Comparison of ENCODE assay signal across 14 cellular contexts in the genomic region with DNA sequence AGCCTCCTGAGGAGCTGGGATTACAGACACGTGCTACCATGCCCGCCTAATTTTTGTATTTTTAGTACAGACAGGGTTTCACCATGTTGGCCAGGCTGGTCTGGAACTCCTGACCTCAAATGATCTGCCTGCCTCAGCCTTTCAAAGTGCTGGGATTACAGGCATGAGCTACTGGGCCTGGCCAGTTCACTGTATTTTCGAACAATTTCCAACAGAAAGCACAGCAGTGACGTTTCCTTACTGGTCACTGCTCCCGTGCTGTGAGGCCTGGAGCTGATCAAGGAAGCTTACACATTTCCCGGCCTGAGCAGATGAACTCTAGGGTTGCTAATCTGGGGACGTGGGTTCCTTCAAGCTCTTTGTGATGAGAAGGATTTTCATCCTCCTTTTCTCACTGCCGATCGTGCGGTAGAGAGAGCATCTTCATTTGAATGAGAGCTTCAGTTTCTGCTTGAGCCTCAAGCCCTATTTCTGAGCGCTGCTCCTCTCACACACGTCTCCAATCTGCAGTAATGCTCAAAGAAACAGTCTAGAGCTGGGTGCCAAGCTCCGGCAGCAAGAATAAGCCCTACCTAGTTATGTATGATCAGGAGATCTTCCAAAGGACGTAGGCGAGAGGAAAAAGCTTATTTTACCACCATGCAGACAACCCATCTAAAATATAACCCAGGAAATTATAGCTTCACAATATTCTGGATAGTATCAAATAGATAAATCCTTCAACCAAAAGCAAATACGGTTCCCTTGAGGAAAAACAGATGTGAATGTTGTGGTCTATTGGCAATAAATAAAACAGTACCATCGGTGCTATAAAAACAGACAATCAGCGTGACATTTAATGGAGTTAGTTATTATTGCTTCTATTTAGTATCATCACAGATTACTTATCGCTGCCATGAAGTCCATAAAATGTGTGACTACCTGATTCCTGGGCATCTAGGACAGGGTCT. TPM values are rescaled to one million over a fixed set of nuclear protein-coding genes. Genes with fewer than 3 reads are reported as not detected.
A peak's percentile ranks its signal among the peaks of the same experiment; 100 is the strongest.
DNase-seq lines count a peak whose midpoint lies in the region; ATAC-seq and TF ChIP-seq lines count a peak whose summit lies in the region.
"Had no signal": no experiment of that assay in that cellular context is flagged by ENCODE, and none has a peak within 500 bp of the region (broad histone marks: within the 10 kb centered on the region; RNA-seq: fewer than 3 reads in every experiment).

No MANE protein-coding gene starts in this region.

- no peak overlapping the region for H3K9ac ChIP-seq in neuronal stem cell (ENCODE audit: low read depth, low read length, poor library complexity)

- no peaks in the 10 kb centered on the region for H3K4me1 ChIP-seq in RWPE2 (ENCODE audit: insufficient read depth, poor library complexity, severe bottlenecking)
- H3K4me1 ChIP-seq in gastrocnemius medialis: peaks cover 40 to 44% of the 10 kb centered on the region in 2 donors
- H3K4me1 ChIP-seq in neuronal stem cell (ENCODE audit: control insufficient read depth in 2 of 2, insufficient read depth in 1 of 2, low read depth in 1 of 2, low read length in 2 of 2): no peaks in the 10 kb centered on the region

- DNase-seq in RWPE2 (ENCODE audit: low spot score) (peak; percentile 19), dorsolateral prefrontal cortex (peak in 3 of 10 donors; percentile 60 to 71 (median 71)), gastrocnemius medialis (peak in 1 of 2 donors; percentile 64), neuronal stem cell (ENCODE audit: low spot score) (no peak), DMS79 treated with DMSO at 0.1 percent for 48 hours (lab: John Stamatoyannopoulos, UW) (no peak)
- DNase-seq: DND-41, erythroblast, NCI-H1048, NCI-H226 had no signal

- H2BK15ac ChIP-seq in neuronal stem cell (ENCODE audit: low read length): no peak overlapping the region

- H4K8ac ChIP-seq in neuronal stem cell (ENCODE audit: low read depth, low read length): no peak overlapping the region

- H3K27ac ChIP-seq in RWPE2 (ENCODE audit: poor library complexity, severe bottlenecking) (no peak overlapping the region), dorsolateral prefrontal cortex (peak overlapping the region; percentile 46 to 95 (median 82)), gastrocnemius medialis (peak overlapping the region; percentile 63 to 80 (median 70)), neuronal stem cell (replicated peaks; ENCODE audit: low read length) (no peak overlapping the region)

- no peak overlapping the region for H3K14ac ChIP-seq in neuronal stem cell (ENCODE audit: low read length)

- no peak overlapping the region for H3K4me2 ChIP-seq in neuronal stem cell (ENCODE audit: insufficient read depth, low read length, poor library complexity, severe bottlenecking)

- H3K9me3 ChIP-seq in RWPE2 (ENCODE audit: severe bottlenecking) (no peaks in the 10 kb centered on the region), gastrocnemius medialis (no peaks in the 10 kb centered on the region), neuronal stem cell (replicated peaks in 1 of 2; ENCODE audit: control insufficient read depth in 2 of 2, insufficient read depth in 1 of 2, low read depth in 1 of 2, low read length in 2 of 2) (no peaks in the 10 kb centered on the region)

- TF ChIP-seq POLR2A in gastrocnemius medialis (IDR thresholded peaks at IDR 0.05): no peak

- H3K79me1 ChIP-seq in neuronal stem cell (ENCODE audit: low read depth, low read length): no peaks in the 10 kb centered on the region

- H3K27me3 ChIP-seq in RWPE2 (ENCODE audit: insufficient read depth, poor library complexity, severe bottlenecking) (no peaks in the 10 kb centered on the region), dorsolateral prefrontal cortex (no peaks in the 10 kb centered on the region), gastrocnemius medialis (no peaks in the 10 kb centered on the region), neuronal stem cell (ENCODE audit: control insufficient read depth in 3 of 3, insufficient read depth in 3 of 3, low read depth in 1 of 3, low read length in 3 of 3) (no peaks in the 10 kb centered on the region)

- no peak overlapping the region for H2BK5ac ChIP-seq in neuronal stem cell (ENCODE audit: low read length)

- no CpG with 5 or more reads among the region's 19 CpGs for WGBS in neuronal stem cell (ENCODE audit: extremely low coverage in 2 of 2, insufficient read length in 2 of 2, insufficient replicate concordance in 1 of 2), 2 donors

- no peak overlapping the region for H2AFZ ChIP-seq in neuronal stem cell (ENCODE audit: low read length)

- ATAC-seq in RWPE2 (ENCODE audit: low read depth) (no peak), gastrocnemius medialis (no peak), GM18907 (IDR thresholded peaks at IDR 0.05; ENCODE audit: unreplicated experiment) (no peak)
- ATAC-seq: activated naive CD4-positive, alpha-beta T cell treated with anti-CD3 and anti-CD28 coated beads, Interleukin-2, amount 50 U/mL, for 72 hours had no signal

- no peak overlapping the region for H2AK5ac ChIP-seq in neuronal stem cell (ENCODE audit: low read depth, low read length)

- in situ Hi-C loops in gastrocnemius medialis (cut with MboI; ENCODE audit: low sequenced_read_pairs in 4 of 4): no loop called here

- no peak overlapping the region for H2BK120ac ChIP-seq in neuronal stem cell (ENCODE audit: low read depth, low read length)

- intact Hi-C loops in dorsolateral prefrontal cortex (cut with DNase I) (no loop called here), gastrocnemius medialis (cut with DNase I; ENCODE audit: low total_unique reads) (loop anchor here (10.0 kb wide), 1 partner anchor 274 kb away; no protein-coding TSS in a partner anchor)

- no peak overlapping the region for H3K18ac ChIP-seq in neuronal stem cell (ENCODE audit: low read length)

- no peaks in the 10 kb centered on the region for H3K36me3 ChIP-seq in RWPE2 (ENCODE audit: low read depth)
- no peaks in the 10 kb centered on the region for H3K36me3 ChIP-seq in gastrocnemius medialis
- H3K36me3 ChIP-seq in neuronal stem cell (replicated peaks in 1 of 2; ENCODE audit: control insufficient read depth in 2 of 2, insufficient read depth in 2 of 2, low read length in 2 of 2): peaks cover 10 to 39% of the 10 kb centered on the region in 2 donors

- no peak overlapping the region for H3K23ac ChIP-seq in neuronal stem cell (ENCODE audit: low read depth, low read length, poor library complexity)

- no peak for TF ChIP-seq CTCF in RWPE2 (IDR thresholded peaks at IDR 0.05; ENCODE audit: poor library complexity, severe bottlenecking)
- TF ChIP-seq CTCF in dorsolateral prefrontal cortex (IDR thresholded peaks at IDR 0.05 in 54 of 56, conservative IDR thresholded peaks at IDR 0.05 in 2 of 56; ENCODE audit: low read depth in 1 of 56, partially characterized antibody in 56 of 56): no peak
- no peak for TF ChIP-seq CTCF in gastrocnemius medialis (IDR thresholded peaks at IDR 0.05 in 4 of 5, conservative IDR thresholded peaks at IDR 0.05 in 1 of 5)

- no peak overlapping the region for H2BK12ac ChIP-seq in neuronal stem cell (ENCODE audit: low read length)

- H3K4ac ChIP-seq in neuronal stem cell (ENCODE audit: low read length): no peak overlapping the region

- H4K91ac ChIP-seq in neuronal stem cell (ENCODE audit: low read depth, low read length, poor library complexity): no peak overlapping the region

- H3K4me3 ChIP-seq in RWPE2 (ENCODE audit: severe bottlenecking): no peak overlapping the region
- H3K4me3 ChIP-seq in dorsolateral prefrontal cortex: no peak overlapping the region
- no peak overlapping the region for H3K4me3 ChIP-seq in gastrocnemius medialis
- no peak overlapping the region for H3K4me3 ChIP-seq in neuronal stem cell (ENCODE audit: low read length in 2 of 2)

RNA-seq across cellular contexts. Expression of a gene that starts 7.3 kb away (rescaled TPM):
- total RNA-seq in dorsolateral prefrontal cortex (10 to 100 TPM in 6 of 120 experiments, 1 to 10 TPM in 114; 2.5 to 12.3 (median 6.3) TPM), gastrocnemius medialis (10 to 100 TPM in 3 of 4 donors, 1 to 10 TPM in 1; 6.8 to 24.1 (median 12.5) TPM)
- 15.3 TPM for polyA plus RNA-seq in neuronal stem cell (2013, experiment 1 of 2)
- 15.2 TPM for polyA plus RNA-seq in neuronal stem cell (2013, experiment 2 of 2)

RNA-seq across cellular contexts. Expression of a gene that starts 16.3 kb away (rescaled TPM):
- total RNA-seq in dorsolateral prefrontal cortex (10 to 100 TPM in 1 of 120 experiments, 1 to 10 TPM in 119; 2.1 to 10.7 (median 3.4) TPM), gastrocnemius medialis (10 to 100 TPM; 26.8 to 81.4 (median 52.9) TPM)
- polyA plus RNA-seq in neuronal stem cell (2013, experiment 1 of 2): 2.0 TPM
- 2.1 TPM for polyA plus RNA-seq in neuronal stem cell (2013, experiment 2 of 2)

RNA-seq across cellular contexts. Expression of a gene that starts 21.4 kb away (rescaled TPM):
- total RNA-seq in dorsolateral prefrontal cortex: 1 to 10 TPM in 8 of 120 experiments, under 1 TPM in 37, not detected in 75; 0.25 to 3.6 (median 0.63) TPM
- total RNA-seq in gastrocnemius medialis: under 1 TPM in 1 of 4 donors, not detected in 3; 0.46 TPM
- 0.31 TPM for polyA plus RNA-seq in neuronal stem cell (2013, experiment 1 of 2)
- 0.32 TPM for polyA plus RNA-seq in neuronal stem cell (2013, experiment 2 of 2)

RNA-seq across cellular contexts. Expression of a gene that starts 28.1 kb away (rescaled TPM):
- 1 to 10 TPM in 2 of 120 experiments, under 1 TPM in 1, not detected in 117; 0.19 to 1.4 (median 1.2) TPM for total RNA-seq in dorsolateral prefrontal cortex
- not detected for total RNA-seq in gastrocnemius medialis
- 0.01 TPM for polyA plus RNA-seq in neuronal stem cell (2013, experiment 1 of 2)
- polyA plus RNA-seq in neuronal stem cell (2013, experiment 2 of 2): 0.03 TPM
- total RNA-seq: cerebellum, lung microvascular endothelial cell had no signal
- polyA plus RNA-seq: CD14-positive monocyte had no signal

RNA-seq across cellular contexts. Expression of a gene that starts 28.2 kb away (rescaled TPM):
- total RNA-seq in dorsolateral prefrontal cortex (10 to 100 TPM; 26.6 to 69.5 (median 49.7) TPM), gastrocnemius medialis (10 to 100 TPM in 3 of 4 donors, 1 to 10 TPM in 1; 5.1 to 21.7 (median 13.3) TPM)
- polyA plus RNA-seq in neuronal stem cell (2013, experiment 1 of 2): 15.9 TPM
- polyA plus RNA-seq in neuronal stem cell (2013, experiment 2 of 2): 15.9 TPM

Comparison
In these comparisons a context has a peak if more than half of its experiments do, and no peak if none do; other contexts are left out.
1. H3K27ac ChIP-seq: peak in dorsolateral prefrontal cortex (59 of 59) and gastrocnemius medialis (4 of 4); none in RWPE2 (single experiment) and neuronal stem cell (single experiment).